ENCODE assay signal across 8 cellular contexts in genomic region chr2:111320965-111321364, GRCh38.
DNase-seq lines count a peak whose midpoint lies in the region; TF ChIP-seq lines count a peak whose summit lies in the region.
"Not testable (repeated sequence)": the region's sequence is repeated elsewhere in the genome, so short reads cannot be mapped to it uniquely, and the experiment has no call there.

No MANE protein-coding gene starts in this region.

- H3K27me3 ChIP-seq in AG04450 (ENCODE audit: control insufficient read depth, insufficient read depth, low read length); SJSA1 (replicated peaks): not testable (repeated sequence)

- TF ChIP-seq CTCF in AG04450 (IDR thresholded peaks at IDR 0.05; ENCODE audit: low read depth, low read length), result not testable (repeated sequence)

- POLR2A ChIA-PET in AG04450 (lab: Yijun Ruan, JAX), result not testable (repeated sequence)

- H3K4me3 ChIP-seq in AG04450 (ENCODE audit: low read depth, low read length); SJSA1: not testable (repeated sequence)

- CTCF ChIA-PET in AG04450 (lab: Charles Lee), result not testable (repeated sequence)

- not testable (repeated sequence) for H3K9me3 ChIP-seq in AG04450 (ENCODE audit: control insufficient read depth, insufficient read depth, low read length); SJSA1 (replicated peaks)

- not testable (repeated sequence) for H3K36me3 ChIP-seq in SJSA1

- DNase-seq in AG04450 (ENCODE audit: low read depth, low spot score), result peak; percentile 81
- peak; percentile 70 for DNase-seq in H4 (ENCODE audit: low spot score)
- peak; percentile 91 for DNase-seq in LHCN-M2 (ENCODE audit: low read depth)
- DNase-seq in SJSA1 (ENCODE audit: low read depth in 1 of 2, low spot score in 2 of 2), result peak; percentile 77 to 86
- peak; percentile 73 for DNase-seq in amniotic epithelial cell (ENCODE audit: low read depth)
- DNase-seq in epithelial cell of prostate (ENCODE audit: low read depth, low spot score), result peak; percentile 41
- DNase-seq in islet precursor cell, result peak; percentile 85
- DNase-seq in renal cortical epithelial cell (ENCODE audit: low read depth), result peak; percentile 93

- not testable (repeated sequence) for H3K27ac ChIP-seq in AG04450 (ENCODE audit: low read depth, low read length); SJSA1; epithelial cell of prostate

- H3K4me1 ChIP-seq in SJSA1 (replicated peaks), result not testable (repeated sequence)

Comparison
In these comparisons a context has a peak if more than half of its experiments do, and no peak if none do; other contexts are left out.
1. DNase-seq: peak in every context shown above with its lines; median percentile 93 in renal cortical epithelial cell; 91 in LHCN-M2; 85 in islet precursor cell; 82 in SJSA1; 81 in AG04450; 73 in amniotic epithelial cell; 70 in H4; 41 in epithelial cell of prostate.